ENCODE assay signal across 8 cellular contexts in the genomic region with DNA sequence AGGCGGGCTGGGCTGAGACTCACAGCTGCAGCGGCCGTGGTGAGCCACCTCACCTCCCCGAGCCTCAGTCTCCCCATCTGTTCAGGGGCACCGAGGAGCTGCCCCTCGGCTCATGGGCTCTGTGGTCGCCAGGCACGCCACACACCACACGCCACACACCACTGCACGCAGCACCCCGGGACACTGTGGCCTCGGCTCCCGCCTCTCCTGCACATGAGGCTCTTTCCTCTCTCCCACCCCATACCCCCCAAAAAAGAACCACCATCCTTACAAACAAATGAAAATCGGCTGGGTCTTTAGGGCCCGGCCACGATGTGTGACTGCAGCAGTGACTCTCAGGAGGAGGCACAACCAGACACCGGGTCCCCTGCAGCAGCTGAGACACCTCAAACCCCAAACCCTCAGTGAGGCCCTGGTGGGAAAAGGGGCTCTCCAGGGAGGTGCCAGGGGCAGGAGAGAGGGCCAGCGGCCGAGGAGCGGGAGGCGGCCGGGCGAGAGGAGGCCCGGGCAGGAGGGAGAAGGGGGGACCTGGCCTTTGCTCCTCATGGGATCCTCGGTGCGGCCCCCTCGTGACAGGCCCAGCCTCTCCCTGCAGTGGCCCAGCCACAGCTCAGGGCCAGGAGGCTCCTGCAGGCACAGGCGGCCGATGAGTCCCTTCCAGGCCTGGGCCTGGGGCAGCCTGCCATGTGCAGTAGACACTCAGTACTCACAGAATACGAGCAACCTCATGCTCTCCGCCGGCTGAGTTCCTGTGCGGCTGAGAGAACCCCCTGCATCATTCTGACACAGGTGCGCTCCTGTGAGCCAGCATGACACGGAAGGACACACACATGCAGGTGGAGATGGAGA.
DNase-seq lines count a peak whose midpoint lies in the region; ATAC-seq and TF ChIP-seq lines count a peak whose summit lies in the region.

No MANE protein-coding gene starts in this region.

- H3K4me1 ChIP-seq in A673 (ENCODE audit: insufficient read depth, low read length, poor library complexity, severe bottlenecking) (peaks cover 27% of the 10 kb centered on the region), mucosa of descending colon (ENCODE audit: low read depth) (peaks cover 31% of the 10 kb centered on the region)

- DNase-seq in A673 (ENCODE audit: low spot score) (no peak), mucosa of descending colon (peak in 2 of 3 donors; percentile 39 to 69), G401 (ENCODE audit: low spot score) (no peak), COR-L47 (lab: John Stamatoyannopoulos, UW) (no peak)
- peak; percentile 52 for DNase-seq in activated naive CD8-positive, alpha-beta T cell treated with anti-CD3 and anti-CD28 coated beads for 36 hours

- BruUV-seq in A673 (replicated peaks; lab: Mats Ljungman, UMichigan) = no TSS peak

- no peak for TF ChIP-seq CTCF in A673 (conservative IDR thresholded peaks at IDR 0.05; ENCODE audit: low read depth, low read length)
- no peak for TF ChIP-seq CTCF in mucosa of descending colon (IDR thresholded peaks at IDR 0.05)

- peak overlapping the region; percentile 95 for H3K27ac Mint-ChIP-seq in activated naive CD8-positive, alpha-beta T cell treated with anti-CD3 and anti-CD28 coated beads for 36 hours

- CTCF ChIA-PET in A673 (lab: Charles Lee) = interaction anchor here (0.7 kb wide), 1 partner anchor 8 kb away, joined by 3 read pairs; no protein-coding TSS in a partner anchor

- H3K9me3 ChIP-seq in A673 (ENCODE audit: low read depth, low read length, poor library complexity, severe bottlenecking) = no peaks in the 10 kb centered on the region
- no peaks in the 10 kb centered on the region for H3K9me3 ChIP-seq in mucosa of descending colon

- no peaks in the 10 kb centered on the region for H3K27me3 ChIP-seq in A673 (replicated peaks; ENCODE audit: insufficient read depth, low read depth, low read length, poor library complexity)

- H3K4me3 Mint-ChIP-seq in activated naive CD8-positive, alpha-beta T cell treated with anti-CD3 and anti-CD28 coated beads for 36 hours = peak overlapping the region; percentile 69

- peaks cover 13% of the 10 kb centered on the region for H3K36me3 Mint-ChIP-seq in activated naive CD8-positive, alpha-beta T cell treated with anti-CD3 and anti-CD28 coated beads for 36 hours

- peaks cover 60% of the 10 kb centered on the region for H3K4me1 Mint-ChIP-seq in activated naive CD8-positive, alpha-beta T cell treated with anti-CD3 and anti-CD28 coated beads for 36 hours

- H3K36me3 ChIP-seq in A673 (ENCODE audit: insufficient read depth, low read length, poor library complexity, severe bottlenecking) (no peaks in the 10 kb centered on the region), mucosa of descending colon (ENCODE audit: low read depth) (no peaks in the 10 kb centered on the region)

- intact Hi-C loops in A673 (cut with micrococcal nuclease; ENCODE audit: unreplicated experiment) = loop anchor here (10.0 kb wide), 1 partner anchor 49 kb away; no protein-coding TSS in a partner anchor
- intact Hi-C loops in mucosa of descending colon (cut with DNase I, micrococcal nuclease) = loop anchor here in 1 of 2 donors (5.0 kb wide), 1 partner anchor 66 kb away; a partner anchor contains a TSS

- POLR2A ChIA-PET in A673 (lab: Charles Lee; ENCODE audit: low non-redundant PET) = no interaction called here

- H3K4me3 ChIP-seq in A673 (ENCODE audit: low read depth, low read length, poor library complexity, severe bottlenecking) = no peak overlapping the region
- no peak overlapping the region for H3K4me3 ChIP-seq in mucosa of descending colon

- H3K9me3 Mint-ChIP-seq in activated naive CD8-positive, alpha-beta T cell treated with anti-CD3 and anti-CD28 coated beads for 36 hours = peaks cover 2% of the 10 kb centered on the region

- in situ Hi-C loops in G401 (cut with HindIII; ENCODE audit: low sequenced_read_pairs) = no loop called here

- H3K27ac ChIP-seq in A673 (ENCODE audit: low read depth, low read length, poor library complexity, severe bottlenecking) = peak overlapping the region; percentile 82

- ATAC-seq in HG03159 (IDR thresholded peaks at IDR 0.05; ENCODE audit: unreplicated experiment) (peak; percentile 0), mucosa of descending colon (peak; percentile 3), GM18909 (IDR thresholded peaks at IDR 0.05; ENCODE audit: poor library complexity, unreplicated experiment) (no peak), GM18498 (IDR thresholded peaks at IDR 0.05; ENCODE audit: unreplicated experiment) (no peak)

- H3K27me3 Mint-ChIP-seq in activated naive CD8-positive, alpha-beta T cell treated with anti-CD3 and anti-CD28 coated beads for 36 hours = no peaks in the 10 kb centered on the region

Comparison
In these comparisons a context has a peak if more than half of its experiments do, and no peak if none do; other contexts are left out.
1. DNase-seq: peak in activated naive CD8-positive, alpha-beta T cell treated with anti-CD3 and anti-CD28 coated beads for 36 hours (single experiment) and mucosa of descending colon (2 of 3); none in A673 (single experiment), G401 (single experiment) and COR-L47 (single experiment).
2. ATAC-seq: peak in HG03159 (single experiment) and mucosa of descending colon (single experiment); none in GM18909 (single experiment) and GM18498 (single experiment).